ENCODE assay signal across 9 cellular contexts in genomic region chr15:74396445-74397238, GRCh38. TPM values are rescaled to one million over a fixed set of nuclear protein-coding genes. Genes with fewer than 3 reads are reported as not detected.
DNase-seq lines count a peak whose midpoint lies in the region; ATAC-seq and TF ChIP-seq lines count a peak whose summit lies in the region.
"Had no signal": no experiment of that assay in that cellular context is flagged by ENCODE, and none has a peak within 500 bp of the region (broad histone marks: within the 10 kb centered on the region; RNA-seq: fewer than 3 reads in every experiment).

No MANE protein-coding gene starts in this region.

- no peak overlapping the region for H3K4me2 ChIP-seq in osteoblast (ENCODE audit: insufficient read depth, low read length)
- H3K4me2 ChIP-seq: KMS-11 had no signal

- peak overlapping the region; percentile 52 for H3K4me3 Mint-ChIP-seq in Calu3 (ENCODE audit: low read depth, unreplicated experiment)
- peak overlapping the region; percentile 41 for H3K4me3 Mint-ChIP-seq in activated naive CD4-positive, alpha-beta T cell treated with anti-CD3 and anti-CD28 coated beads for 36 hours

- no peaks in the 10 kb centered on the region for H3K9me3 ChIP-seq in osteoblast (ENCODE audit: low read depth, low read length)

- H3K36me3 Mint-ChIP-seq in Calu3 (ENCODE audit: insufficient read depth, unreplicated experiment): peaks cover 16% of the 10 kb centered on the region
- no peaks in the 10 kb centered on the region for H3K36me3 Mint-ChIP-seq in activated naive CD4-positive, alpha-beta T cell treated with anti-CD3 and anti-CD28 coated beads for 36 hours (ENCODE audit: low read depth)

- H3K4me1 ChIP-seq in osteoblast (ENCODE audit: insufficient read depth, low read length): peaks cover 82% of the 10 kb centered on the region

- TF ChIP-seq CTCF in Calu3 (IDR thresholded peaks at IDR 0.05; ENCODE audit: unreplicated experiment): no peak
- no peak for TF ChIP-seq CTCF in osteoblast (IDR thresholded peaks at IDR 0.05; ENCODE audit: extremely low read depth, low read depth, low read length)

- H3K27ac Mint-ChIP-seq in Calu3 (ENCODE audit: unreplicated experiment): peak overlapping the region; percentile 98
- H3K27ac Mint-ChIP-seq in activated naive CD4-positive, alpha-beta T cell treated with anti-CD3 and anti-CD28 coated beads for 36 hours: peak overlapping the region; percentile 87

- intact Hi-C loops in Calu3 (cut with micrococcal nuclease; ENCODE audit: unreplicated experiment): loop anchor here (1.0 kb wide), 2 partner anchors 8 to 42 kb away; no protein-coding TSS in a partner anchor
- intact Hi-C loops in activated naive CD4-positive, alpha-beta T cell treated with anti-CD3 and anti-CD28 coated beads for 36 hours (cut with micrococcal nuclease): no loop called here

- TSS peak; percentile 73 for BruUV-seq in Calu3 (replicated peaks; lab: Mats Ljungman, UMichigan)

- H4K20me1 ChIP-seq in osteoblast (ENCODE audit: insufficient read depth, low read length): no peaks in the 10 kb centered on the region

- H3K27ac ChIP-seq in osteoblast (ENCODE audit: low read depth, low read length): peak overlapping the region; percentile 76
- H3K27ac ChIP-seq: KMS-11 had no signal

- CTCF ChIA-PET in Calu3 (lab: Charles Lee): interaction anchor here (0.6 to 2.0 kb wide), 8 partner anchors 8 to 390 kb away, joined by 3 to 25 read pairs (median 4); no protein-coding TSS in a partner anchor
- CTCF ChIA-PET in activated naive CD4-positive, alpha-beta T cell treated with anti-CD3 and anti-CD28 coated beads for 36 hours (lab: Charles Lee): interaction anchor here (0.9 to 1.6 kb wide), 5 partner anchors 12 to 76 kb away, joined by 3 to 5 read pairs (median 3); no protein-coding TSS in a partner anchor

- no peaks in the 10 kb centered on the region for H3K27me3 Mint-ChIP-seq in Calu3 (ENCODE audit: unreplicated experiment)
- no peaks in the 10 kb centered on the region for H3K27me3 Mint-ChIP-seq in activated naive CD4-positive, alpha-beta T cell treated with anti-CD3 and anti-CD28 coated beads for 36 hours (ENCODE audit: low read depth)

- no peaks in the 10 kb centered on the region for H3K9me3 Mint-ChIP-seq in Calu3 (ENCODE audit: low read depth, unreplicated experiment)
- H3K9me3 Mint-ChIP-seq in activated naive CD4-positive, alpha-beta T cell treated with anti-CD3 and anti-CD28 coated beads for 36 hours: no peaks in the 10 kb centered on the region

- peaks cover 77% of the 10 kb centered on the region for H3K4me1 Mint-ChIP-seq in Calu3 (ENCODE audit: low read depth, unreplicated experiment)
- H3K4me1 Mint-ChIP-seq in activated naive CD4-positive, alpha-beta T cell treated with anti-CD3 and anti-CD28 coated beads for 36 hours (ENCODE audit: low read depth): peaks cover 89% of the 10 kb centered on the region

- DNase-seq in Calu3 (peak; percentile 91), Kasumi-1 (lab: John Stamatoyannopoulos, UW) (peak; percentile 45 to 57), osteoblast (ENCODE audit: insufficient read length, low spot score, missing footprints) (peak; percentile 93), NCI-H146 (lab: John Stamatoyannopoulos, UW) (no peak)
- DNase-seq in activated naive CD4-positive, alpha-beta T cell treated with anti-CD3 and anti-CD28 coated beads for 36 hours: peak; percentile 83

- H3K79me2 ChIP-seq in osteoblast (ENCODE audit: insufficient read depth, low read length): no peaks in the 10 kb centered on the region

- peak; percentile 16 for ATAC-seq in GM19438 (IDR thresholded peaks at IDR 0.05; ENCODE audit: low read depth, unreplicated experiment)
- ATAC-seq in GM21528 (IDR thresholded peaks at IDR 0.05; ENCODE audit: low FRiP score, unreplicated experiment): no peak
- ATAC-seq in HG02970 (IDR thresholded peaks at IDR 0.05; ENCODE audit: low FRiP score, unreplicated experiment): no peak

- H3K4me3 ChIP-seq in osteoblast (ENCODE audit: insufficient read depth, low read length): no peak overlapping the region

- no peaks in the 10 kb centered on the region for H3K27me3 ChIP-seq in osteoblast (ENCODE audit: insufficient read depth, low read length)

- H2AFZ ChIP-seq in osteoblast (ENCODE audit: low read length): peak overlapping the region; percentile 2

- H3K36me3 ChIP-seq in osteoblast (ENCODE audit: insufficient read depth, low read length): no peaks in the 10 kb centered on the region

RNA-seq across cellular contexts. Expression of gene CYP11A1, which starts 29.2 kb away (rescaled TPM):
- total RNA-seq in Calu3 (2022): not detected in 2 replicates
- not detected for total RNA-seq in activated naive CD4-positive, alpha-beta T cell treated with anti-CD3 and anti-CD28 coated beads for 36 hours
- total RNA-seq in osteoblast: 1.4 and 2.1 TPM in 2 replicates

RNA-seq across cellular contexts. Expression of gene SEMA7A, which starts 37.1 kb away (rescaled TPM):
- total RNA-seq in Calu3 (2022) (67.6 and 74.8 TPM in 2 replicates), osteoblast (30.4 and 36.2 TPM in 2 replicates)
- total RNA-seq in activated naive CD4-positive, alpha-beta T cell treated with anti-CD3 and anti-CD28 coated beads for 36 hours: 10 to 100 TPM; 45.7 to 46.9 TPM
